Comparison of ENCODE assay signal across 20 cellular contexts in the genomic region with DNA sequence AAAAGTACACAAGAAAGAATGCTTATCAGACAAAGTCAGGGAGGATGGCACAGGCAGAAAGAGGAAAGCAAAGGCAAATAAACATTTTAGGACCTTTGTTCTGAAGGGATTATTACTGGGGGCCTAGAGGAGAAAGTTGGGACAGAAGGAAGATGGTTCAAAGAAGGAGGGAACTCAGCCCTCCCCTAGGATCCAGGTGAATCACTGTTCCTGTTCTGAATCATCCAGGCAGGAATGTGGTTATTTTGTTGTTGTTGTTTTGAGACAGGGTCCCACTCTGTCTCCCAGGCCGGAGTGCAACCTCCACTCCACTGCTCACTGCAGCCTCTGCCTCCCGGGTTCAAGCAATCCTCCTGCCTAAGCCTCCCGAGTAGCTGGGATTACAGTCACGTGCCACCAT. TPM values are rescaled to one million over a fixed set of nuclear protein-coding genes. Genes with fewer than 3 reads are reported as not detected.
DNase-seq lines count a peak whose midpoint lies in the region; ATAC-seq, FAIRE-seq and TF ChIP-seq lines count a peak whose summit lies in the region.
"Had no signal": no experiment of that assay in that cellular context is flagged by ENCODE, and none has a peak within 500 bp of the region (broad histone marks: within the 10 kb centered on the region; RNA-seq: fewer than 3 reads in every experiment).

No MANE protein-coding gene starts in this region.

- no peak overlapping the region for H3K4me3 ChIP-seq in epithelial cell of esophagus (ENCODE audit: low read length)
- H3K4me3 ChIP-seq: HAP-1 had no signal

- no peak for FAIRE-seq in urothelium cell line (lab: Jason Lieb, UNC)
- FAIRE-seq: A204.1, D721Med, GM12892, H1 had no signal

- ATAC-seq in HG03045 (IDR thresholded peaks at IDR 0.05; ENCODE audit: unreplicated experiment), result no peak
- ATAC-seq in left lobe of liver, result no peak

- peak; percentile 35 for DNase-seq in ELR (ENCODE audit: low read depth)
- DNase-seq in HPDE6-E6E7 (ENCODE audit: extremely low spot score), result peak; percentile 45
- peak; percentile 58 for DNase-seq in epithelial cell of esophagus (ENCODE audit: low read depth)
- peak; percentile 33 for DNase-seq in urothelium cell line (ENCODE audit: low spot score)
- no peak for DNase-seq in COLO668 (lab: John Stamatoyannopoulos, UW; ENCODE audit: unreplicated experiment)
- no peak for DNase-seq in left lobe of liver (ENCODE audit: low spot score)
- DNase-seq: BE2C; CD4-positive, alpha-beta memory T cell; COR-L47; DMS153; DMS79 treated with DMSO at 0.1 percent for 48 hours; EL; GDM1; HFFc6 had no signal

- no peak for TF ChIP-seq CTCF in epithelial cell of esophagus (IDR thresholded peaks at IDR 0.05; ENCODE audit: insufficient read depth, low read depth, low read length, missing control alignments)

RNA-seq across cellular contexts. Expression of a gene that starts 38.5 kb away (rescaled TPM):
- 21.7 TPM for total RNA-seq in left lobe of liver

Comparison
In these comparisons a context has a peak if more than half of its experiments do, and no peak if none do; other contexts are left out.
1. DNase-seq: peak in ELR (single experiment), HPDE6-E6E7 (single experiment), epithelial cell of esophagus (single experiment) and urothelium cell line (single experiment); none in COLO668 (single experiment) and left lobe of liver (single experiment).